ENCODE assay signal across 9 cellular contexts in the genomic region with DNA sequence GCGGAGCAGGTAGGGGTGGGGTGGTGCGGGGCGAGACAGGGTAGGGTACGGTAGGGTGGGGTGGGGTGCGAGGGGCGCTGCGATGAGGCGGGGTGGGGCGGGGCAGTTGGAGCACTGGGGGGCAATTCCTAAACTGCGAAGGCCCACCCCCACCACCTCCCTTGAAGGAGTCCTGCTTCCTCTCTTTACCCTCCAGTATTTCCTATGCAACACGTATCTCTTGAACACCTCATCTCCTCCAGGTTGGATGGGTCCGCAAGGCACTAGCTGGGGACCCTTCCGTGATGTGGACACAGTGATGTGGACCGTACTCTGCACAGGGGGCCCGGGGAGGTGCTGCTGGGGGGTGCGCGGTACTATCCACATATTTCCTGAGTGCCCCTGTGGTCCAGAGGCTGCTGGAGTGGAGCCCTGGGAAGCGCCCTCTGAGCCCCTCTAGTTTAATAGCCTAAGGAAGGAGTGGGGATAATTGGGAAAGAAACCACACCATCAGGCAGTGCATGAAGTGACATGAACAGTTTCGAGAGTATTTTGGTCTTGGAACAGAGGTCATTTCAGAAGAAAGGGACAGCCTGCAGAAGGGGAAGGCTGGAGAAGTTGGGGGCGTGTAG. TPM values are rescaled to one million over a fixed set of nuclear protein-coding genes. Genes with fewer than 3 reads are reported as not detected.
A peak's percentile ranks its signal among the peaks of the same experiment; 100 is the strongest.
DNase-seq lines count a peak whose midpoint lies in the region; ATAC-seq and TF ChIP-seq lines count a peak whose summit lies in the region.
"Had no signal": no experiment of that assay in that cellular context is flagged by ENCODE, and none has a peak within 500 bp of the region (broad histone marks: within the 10 kb centered on the region; RNA-seq: fewer than 3 reads in every experiment).

No MANE protein-coding gene starts in this region.

- 36% methylated on average over 20 of the region's 20 CpGs for WGBS in thymus

- POLR2A ChIA-PET in activated CD4-positive, alpha-beta T cell treated with anti-CD3 and anti-CD28 coated beads, Interleukin-2, amount 10 ng/mL, durations not matched to agents 7 days and 5 days (lab: Charles Lee) = no interaction called here

- no peaks in the 10 kb centered on the region for H3K36me3 ChIP-seq in thymus (ENCODE audit: control insufficient read depth, insufficient read depth)
- H3K36me3 ChIP-seq: adrenal gland had no signal

- no peak for TF ChIP-seq CTCF in astrocyte of the cerebellum (IDR thresholded peaks at IDR 0.05; ENCODE audit: low read depth, low read length, missing control alignments)

- CTCF ChIA-PET in activated CD4-positive, alpha-beta T cell treated with anti-CD3 and anti-CD28 coated beads, Interleukin-2, amount 10 ng/mL, durations not matched to agents 7 days and 5 days (lab: Charles Lee) = interaction anchor here (0.5 to 3.8 kb wide), 8 partner anchors 11 to 220 kb away, joined by 3 to 14 read pairs (median 4); no protein-coding TSS in a partner anchor

- peaks cover 12% of the 10 kb centered on the region for H3K4me1 Mint-ChIP-seq in activated CD4-positive, alpha-beta T cell treated with anti-CD3 and anti-CD28 coated beads, Interleukin-2, amount 10 ng/mL, durations not matched to agents 7 days and 5 days
- H3K4me1 Mint-ChIP-seq in immature natural killer cell = peaks cover 12 to 13% of the 10 kb centered on the region in 2 donors

- in situ Hi-C loops in astrocyte of the cerebellum (cut with HindIII; ENCODE audit: low sequenced_read_pairs) = loop anchor here (25.0 kb wide), 1 partner anchor 517 kb away; a partner anchor contains a TSS

- no peaks in the 10 kb centered on the region for H3K9me3 ChIP-seq in thymus (ENCODE audit: control insufficient read depth)
- H3K9me3 ChIP-seq: adrenal gland had no signal

- H3K4me3 ChIP-seq in astrocyte of the cerebellum (ENCODE audit: low read depth, low read length) = peak overlapping the region; percentile 34
- peak overlapping the region; percentile 63 for H3K4me3 ChIP-seq in thymus (ENCODE audit: low read length)

- ATAC-seq in GM21737 (IDR thresholded peaks at IDR 0.05; ENCODE audit: unreplicated experiment) (no peak), HG03354 (IDR thresholded peaks at IDR 0.05; ENCODE audit: poor library complexity, severe bottlenecking, unreplicated experiment) (no peak)

- no peaks in the 10 kb centered on the region for H3K36me3 Mint-ChIP-seq in activated CD4-positive, alpha-beta T cell treated with anti-CD3 and anti-CD28 coated beads, Interleukin-2, amount 10 ng/mL, durations not matched to agents 7 days and 5 days (ENCODE audit: low read depth)
- H3K36me3 Mint-ChIP-seq in immature natural killer cell = no peaks in the 10 kb centered on the region

- H3K9me3 Mint-ChIP-seq in activated CD4-positive, alpha-beta T cell treated with anti-CD3 and anti-CD28 coated beads, Interleukin-2, amount 10 ng/mL, durations not matched to agents 7 days and 5 days = no peaks in the 10 kb centered on the region
- H3K9me3 Mint-ChIP-seq in immature natural killer cell = peaks cover 0 to 2% (median 0%) of the 10 kb centered on the region in 6 donors

- no peak overlapping the region for H3K27ac Mint-ChIP-seq in activated CD4-positive, alpha-beta T cell treated with anti-CD3 and anti-CD28 coated beads, Interleukin-2, amount 10 ng/mL, durations not matched to agents 7 days and 5 days
- H3K27ac Mint-ChIP-seq in immature natural killer cell = peak overlapping the region in 4 of 6 donors; percentile 59 to 82 (median 62)

- peaks cover 33% of the 10 kb centered on the region for H3K27me3 Mint-ChIP-seq in activated CD4-positive, alpha-beta T cell treated with anti-CD3 and anti-CD28 coated beads, Interleukin-2, amount 10 ng/mL, durations not matched to agents 7 days and 5 days
- H3K27me3 Mint-ChIP-seq in immature natural killer cell (ENCODE audit: low read depth in 3 of 3) = peaks cover 7 to 20% (median 7%) of the 10 kb centered on the region in 3 donors

- peak overlapping the region; percentile 58 for H3K4me3 Mint-ChIP-seq in activated CD4-positive, alpha-beta T cell treated with anti-CD3 and anti-CD28 coated beads, Interleukin-2, amount 10 ng/mL, durations not matched to agents 7 days and 5 days
- peak overlapping the region; percentile 80 to 85 (median 81) for H3K4me3 Mint-ChIP-seq in immature natural killer cell

- no peak overlapping the region for H3K27ac ChIP-seq in thymus (ENCODE audit: low read depth)

- H3K27me3 ChIP-seq in thymus (ENCODE audit: control insufficient read depth, insufficient read depth) = no peaks in the 10 kb centered on the region
- H3K27me3 ChIP-seq: adrenal gland had no signal

- DNase-seq in activated CD4-positive, alpha-beta T cell treated with anti-CD3 and anti-CD28 coated beads, Interleukin-2, amount 10 ng/mL, durations not matched to agents 7 days and 5 days = no peak
- DNase-seq in activated CD4-positive, alpha-beta T cell treated with anti-CD3 and anti-CD28 coated beads, Interleukin-2, amount 50 U/mL, for 48 hours = no peak
- no peak for DNase-seq in astrocyte of the cerebellum (ENCODE audit: low read depth)
- no peak for DNase-seq in immature natural killer cell
- DNase-seq in central memory CD4-positive, alpha-beta T cell = no peak

- peaks cover 2% of the 10 kb centered on the region for H3K4me1 ChIP-seq in thymus (ENCODE audit: control insufficient read depth, insufficient read depth, low read length)

RNA-seq across cellular contexts. Expression of a gene that starts 1.1 kb away (rescaled TPM):
- not detected for total RNA-seq in activated CD4-positive, alpha-beta T cell treated with anti-CD3 and anti-CD28 coated beads, Interleukin-2, amount 10 ng/mL, durations not matched to agents 7 days and 5 days
- polyA plus RNA-seq in immature natural killer cell (under 1 TPM; 0.30 to 0.66 (median 0.32) TPM), thymus (0.52 TPM)
